Comparison of ENCODE assay signal across 15 cellular contexts in genomic region chr14:91424813-91425719, GRCh38. TPM values are rescaled to one million over a fixed set of nuclear protein-coding genes. Genes with fewer than 3 reads are reported as not detected.
DNase-seq lines count a peak whose midpoint lies in the region; ATAC-seq and TF ChIP-seq lines count a peak whose summit lies in the region.
"Had no signal": no experiment of that assay in that cellular context is flagged by ENCODE, and none has a peak within 500 bp of the region (broad histone marks: within the 10 kb centered on the region; RNA-seq: fewer than 3 reads in every experiment).

No MANE protein-coding gene starts in this region.

- H3K9me3 ChIP-seq in SU-DHL-6 (ENCODE audit: insufficient read depth, low read length), result no peaks in the 10 kb centered on the region
- no peaks in the 10 kb centered on the region for H3K9me3 ChIP-seq in mucosa of descending colon
- no peaks in the 10 kb centered on the region for H3K9me3 ChIP-seq in Karpas-422 (ENCODE audit: low read length)
- H3K9me3 ChIP-seq: SK-N-SH had no signal

- H3K27me3 ChIP-seq in SU-DHL-6 (ENCODE audit: low read length) (no peaks in the 10 kb centered on the region), Karpas-422 (ENCODE audit: low read length) (no peaks in the 10 kb centered on the region)

- H3K4me3 Mint-ChIP-seq in activated CD8-positive, alpha-beta memory T cell treated with anti-CD3 and anti-CD28 coated beads, Interleukin-2, amount 10 ng/mL, durations not matched to agents 7 days and 5 days, result no peak overlapping the region

- no peak overlapping the region for H3K27ac Mint-ChIP-seq in activated CD8-positive, alpha-beta memory T cell treated with anti-CD3 and anti-CD28 coated beads, Interleukin-2, amount 10 ng/mL, durations not matched to agents 7 days and 5 days

- H3K4me2 ChIP-seq in SU-DHL-6 (ENCODE audit: low read depth, low read length, poor library complexity, severe bottlenecking) (peak overlapping the region; percentile 54), Karpas-422 (ENCODE audit: low read depth, low read length, poor library complexity, severe bottlenecking) (no peak overlapping the region)
- H3K4me2 ChIP-seq: SK-N-SH had no signal

- H3K79me2 ChIP-seq in SU-DHL-6 (ENCODE audit: insufficient read depth, low read length), result peaks cover 43% of the 10 kb centered on the region
- no peaks in the 10 kb centered on the region for H3K79me2 ChIP-seq in Karpas-422 (ENCODE audit: low read length)

- TF ChIP-seq CTCF in SU-DHL-6 (IDR thresholded peaks at IDR 0.05; ENCODE audit: insufficient read depth, low read length, poor library complexity, severe bottlenecking) (no peak), mucosa of descending colon (IDR thresholded peaks at IDR 0.05) (no peak)

- peaks cover 8% of the 10 kb centered on the region for H3K4me1 Mint-ChIP-seq in activated CD8-positive, alpha-beta memory T cell treated with anti-CD3 and anti-CD28 coated beads, Interleukin-2, amount 10 ng/mL, durations not matched to agents 7 days and 5 days

- no peaks in the 10 kb centered on the region for H3K9me2 ChIP-seq in SU-DHL-6 (replicated peaks; ENCODE audit: insufficient read depth, low read length)
- no peaks in the 10 kb centered on the region for H3K9me2 ChIP-seq in Karpas-422 (replicated peaks; ENCODE audit: insufficient read depth, low read length)
- H3K9me2 ChIP-seq: SK-N-SH had no signal

- no peaks in the 10 kb centered on the region for H3K4me1 ChIP-seq in mucosa of descending colon (ENCODE audit: low read depth)
- H3K4me1 ChIP-seq in Karpas-422 (ENCODE audit: low read length), result peaks cover 8% of the 10 kb centered on the region

- no peaks in the 10 kb centered on the region for H3K27me3 Mint-ChIP-seq in activated CD8-positive, alpha-beta memory T cell treated with anti-CD3 and anti-CD28 coated beads, Interleukin-2, amount 10 ng/mL, durations not matched to agents 7 days and 5 days

- no peak for ATAC-seq in activated CD8-positive, alpha-beta memory T cell treated with anti-CD3 and anti-CD28 coated beads, Interleukin-2, amount 10 ng/mL, durations not matched to agents 7 days and 5 days
- ATAC-seq in mucosa of descending colon (peak; percentile 27), HG02852 (IDR thresholded peaks at IDR 0.05; ENCODE audit: unreplicated experiment) (no peak)

- CTCF ChIA-PET in activated CD8-positive, alpha-beta memory T cell treated with anti-CD3 and anti-CD28 coated beads, Interleukin-2, amount 10 ng/mL, durations not matched to agents 7 days and 5 days (lab: Charles Lee), result interaction anchor here (0.8 to 4.8 kb wide), 4 partner anchors 70 to 248 kb away, joined by 3 to 28 read pairs (median 3); no protein-coding TSS in a partner anchor

- no peak overlapping the region for H3K4me3 ChIP-seq in SU-DHL-6 (ENCODE audit: insufficient read depth, low read length, poor library complexity, severe bottlenecking)
- H3K4me3 ChIP-seq in mucosa of descending colon, result no peak overlapping the region
- H3K4me3 ChIP-seq in Karpas-422 (ENCODE audit: low read length), result no peak overlapping the region

- H3K36me3 ChIP-seq in SU-DHL-6 (ENCODE audit: low read length), result peaks cover 5% of the 10 kb centered on the region; the same call in 1 of the 2 replicates
- no peaks in the 10 kb centered on the region for H3K36me3 ChIP-seq in mucosa of descending colon (ENCODE audit: low read depth)
- no peaks in the 10 kb centered on the region for H3K36me3 ChIP-seq in Karpas-422 (ENCODE audit: insufficient read depth, low read length)

- intact Hi-C loops in mucosa of descending colon (cut with DNase I, micrococcal nuclease), result no loop called here

- H3F3A ChIP-seq in SU-DHL-6 (ENCODE audit: insufficient read depth), result peaks cover 10% of the 10 kb centered on the region; the same call in 1 of the 2 replicates

- DNase-seq in activated CD8-positive, alpha-beta memory T cell treated with anti-CD3 and anti-CD28 coated beads, Interleukin-2, amount 10 ng/mL, durations not matched to agents 7 days and 5 days, result peak; percentile 34
- DNase-seq in activated CD8-positive, alpha-beta memory T cell treated with anti-CD3 and anti-CD28 coated beads for 24 hours, result no peak
- DNase-seq in mucosa of descending colon (no peak), HPDE6-E6E7 (ENCODE audit: extremely low spot score) (no peak), Karpas-422 (no peak), HuH-7.5 (ENCODE audit: low spot score) (no peak)
- DNase-seq: 8988T, C1 segment of cervical spinal cord, DND-41, NCI-H1417, NCI-H1930, NCI-H526 treated with DMSO at 0.1 percent for 48 hours, SK-N-SH had no signal

- H3K9ac ChIP-seq in SU-DHL-6 (ENCODE audit: low read length), result no peak overlapping the region
- H3K9ac ChIP-seq in Karpas-422 (ENCODE audit: low read length), result no peak overlapping the region
- H3K9ac ChIP-seq: SK-N-SH had no signal

- H3K27ac ChIP-seq in SU-DHL-6 (ENCODE audit: low read depth, low read length) (no peak overlapping the region), Karpas-422 (ENCODE audit: low read length) (no peak overlapping the region)

- no peak overlapping the region for H2AFZ ChIP-seq in SU-DHL-6 (ENCODE audit: low read depth, low read length, severe bottlenecking)
- H2AFZ ChIP-seq in Karpas-422 (ENCODE audit: low read length), result no peak overlapping the region

- no peaks in the 10 kb centered on the region for H3K9me3 Mint-ChIP-seq in activated CD8-positive, alpha-beta memory T cell treated with anti-CD3 and anti-CD28 coated beads, Interleukin-2, amount 10 ng/mL, durations not matched to agents 7 days and 5 days (ENCODE audit: low read depth)

- no peaks in the 10 kb centered on the region for H3K36me3 Mint-ChIP-seq in activated CD8-positive, alpha-beta memory T cell treated with anti-CD3 and anti-CD28 coated beads, Interleukin-2, amount 10 ng/mL, durations not matched to agents 7 days and 5 days

- no peaks in the 10 kb centered on the region for H4K20me1 ChIP-seq in SU-DHL-6 (ENCODE audit: low read depth, low read length)
- no peaks in the 10 kb centered on the region for H4K20me1 ChIP-seq in Karpas-422 (ENCODE audit: insufficient read depth, low read depth, low read length)

RNA-seq across cellular contexts. Expression of gene CCDC88C, which starts 7.4 kb away (rescaled TPM):
- 100 to 1,000 TPM; 151 to 214 TPM for total RNA-seq in activated CD8-positive, alpha-beta memory T cell treated with anti-CD3 and anti-CD28 coated beads, Interleukin-2, amount 10 ng/mL, durations not matched to agents 7 days and 5 days
- 10 to 100 TPM; 30.1 to 62.1 (median 56.6) TPM for total RNA-seq in mucosa of descending colon
- total RNA-seq in Karpas-422 (2014; rRNA removed; shearing (Covaris generic); ENCODE audit: low replicate concordance), result 57.9 and 72.4 TPM in 2 replicates
